3 cellular contexts compared by ENCODE assay signal in genomic region chr10:18516851-18517250, GRCh38.
"Had no signal": no experiment of that assay in that cellular context is flagged by ENCODE, and none has a peak within 500 bp of the region (broad histone marks: within the 10 kb centered on the region; RNA-seq: fewer than 3 reads in every experiment).

No MANE protein-coding gene starts in this region.

- DNase-seq: GDM1, GF-D8 had no signal

- H3K4me3 ChIP-seq: GM12878 had no signal

- ATAC-seq: GM12878 had no signal
